In genomic region chr9:97933573-97933972, GRCh38 we compare ENCODE assay signal across 21 cellular contexts. TPM values are rescaled to one million over a fixed set of nuclear protein-coding genes. Genes with fewer than 3 reads are reported as not detected.
DNase-seq lines count a peak whose midpoint lies in the region; ATAC-seq, FAIRE-seq and TF ChIP-seq lines count a peak whose summit lies in the region.
"Had no signal": no experiment of that assay in that cellular context is flagged by ENCODE, and none has a peak within 500 bp of the region (broad histone marks: within the 10 kb centered on the region; RNA-seq: fewer than 3 reads in every experiment).

No MANE protein-coding gene starts in this region.

- H3K9me1 ChIP-seq in K562 (ENCODE audit: control insufficient read depth, insufficient read depth, low read length): no peaks in the 10 kb centered on the region

- H3K4me3 ChIP-seq in MM.1S (ENCODE audit: low read length) (no peak overlapping the region), K562 (peak overlapping the region; percentile 13), osteoblast (ENCODE audit: insufficient read depth, low read length) (no peak overlapping the region)
- H3K4me3 ChIP-seq: HAP-1 had no signal

- H3K27ac ChIP-seq in MM.1S (ENCODE audit: low read length): peak overlapping the region; percentile 12; the same call in 1 of the 2 replicates
- peak overlapping the region; percentile 45 for H3K27ac ChIP-seq in K562 (ENCODE audit: extremely low read depth, low read depth, low read length)
- H3K27ac ChIP-seq in osteoblast (ENCODE audit: low read depth, low read length): no peak overlapping the region
- H3K27ac ChIP-seq: HL-60 had no signal

- FAIRE-seq in H54 (lab: Jason Lieb, UNC): peak; percentile 48
- FAIRE-seq in K562 (lab: Jason Lieb, UNC): no peak
- FAIRE-seq: A204.1, GM12892, GM18507, H1 had no signal

- intact Hi-C loops in K562 (cut with micrococcal nuclease): no loop called here

- POLR2A ChIA-PET in K562 (lab: Yijun Ruan, JAX): interaction anchor here (0.6 to 1.9 kb wide), 3 partner anchors 9 to 49 kb away, joined by 3 to 10 read pairs (median 5); partner anchors contain the start of gene ANP32B

- H3F3A ChIP-seq in MM.1S (ENCODE audit: insufficient read depth, low read length): peaks cover 30% of the 10 kb centered on the region

- no peak overlapping the region for H2AFZ ChIP-seq in MM.1S (ENCODE audit: low read length)
- H2AFZ ChIP-seq in K562 (ENCODE audit: low read depth, low read length): no peak overlapping the region
- no peak overlapping the region for H2AFZ ChIP-seq in osteoblast (ENCODE audit: low read length)

- H3K4me2 ChIP-seq in MM.1S (ENCODE audit: low read depth, low read length) (peak overlapping the region; percentile 18; the same call in 1 of the 2 replicates), K562 (ENCODE audit: insufficient read depth, low read length) (peak overlapping the region; percentile 76), osteoblast (ENCODE audit: insufficient read depth, low read length) (no peak overlapping the region)

- TF ChIP-seq RAD21 in K562 (CRISPR knock-in tag; conservative IDR thresholded peaks at IDR 0.05 in 1 of 2, IDR thresholded peaks at IDR 0.05 in 1 of 2): no peak

- H3K9ac ChIP-seq in MM.1S (ENCODE audit: low read length) (no peak overlapping the region), K562 (ENCODE audit: insufficient read depth in 1 of 2, low read depth in 2 of 2, low read length in 2 of 2) (peak overlapping the region; percentile 54 to 74; a peak in 3 of 4 replicates)

- no peaks in the 10 kb centered on the region for H4K20me1 ChIP-seq in MM.1S (ENCODE audit: insufficient read depth, low read length)
- H4K20me1 ChIP-seq in K562 (replicated peaks; ENCODE audit: control insufficient read depth, insufficient read depth, low read length): no peaks in the 10 kb centered on the region
- H4K20me1 ChIP-seq in osteoblast (ENCODE audit: insufficient read depth, low read length): no peaks in the 10 kb centered on the region

- peak; percentile 7 for ATAC-seq in K562
- ATAC-seq in GM21825 (IDR thresholded peaks at IDR 0.05; ENCODE audit: unreplicated experiment): no peak

- peaks cover 59% of the 10 kb centered on the region for H3K4me1 ChIP-seq in MM.1S (ENCODE audit: low read length)
- peaks cover 6 to 29% of the 10 kb centered on the region in 2 experiments; a peak in 4 of 5 replicates for H3K4me1 ChIP-seq in K562 (replicated peaks in 1 of 2; ENCODE audit: control insufficient read depth in 2 of 2, insufficient read depth in 2 of 2, low read length in 2 of 2)
- no peaks in the 10 kb centered on the region for H3K4me1 ChIP-seq in osteoblast (ENCODE audit: insufficient read depth, low read length)
- H3K4me1 ChIP-seq: BE2C, HAP-1 had no signal

- no peaks in the 10 kb centered on the region for H3K27me3 ChIP-seq in MM.1S (replicated peaks; ENCODE audit: insufficient read depth, low read length)
- H3K27me3 ChIP-seq in K562 (ENCODE audit: control insufficient read depth in 2 of 2, insufficient read depth in 2 of 2, low read length in 2 of 2): no peaks in the 10 kb centered on the region
- H3K27me3 ChIP-seq in osteoblast (ENCODE audit: insufficient read depth, low read length): peaks cover 65% of the 10 kb centered on the region

- 38% methylated on average over 2 of the region's 2 CpGs for WGBS in K562 (ENCODE audit: insufficient coverage, low coverage, missing lambda C conversion rate)

- H3K36me3 ChIP-seq in MM.1S (replicated peaks; ENCODE audit: insufficient read depth, low read length) (no peaks in the 10 kb centered on the region), K562 (ENCODE audit: control insufficient read depth, insufficient read depth, low read length) (peaks cover 77% of the 10 kb centered on the region), osteoblast (ENCODE audit: insufficient read depth, low read length) (no peaks in the 10 kb centered on the region)
- H3K36me3 ChIP-seq: BE2C, HAP-1 had no signal

- no peak for TF ChIP-seq CTCF in MM.1S (IDR thresholded peaks at IDR 0.05; ENCODE audit: low read length)
- TF ChIP-seq CTCF in K562 (IDR thresholded peaks at IDR 0.05 in 2 of 3, conservative IDR thresholded peaks at IDR 0.05 in 1 of 3; ENCODE audit: insufficient read depth in 2 of 3, low read depth in 1 of 3, low read length in 3 of 3): no peak
- no peak for TF ChIP-seq CTCF in osteoblast (IDR thresholded peaks at IDR 0.05; ENCODE audit: extremely low read depth, low read depth, low read length)

- no TSS peak for BruUV-seq in K562 (replicated peaks; lab: Mats Ljungman, UMichigan)

- in situ Hi-C loops in K562 (cut with MboI): no loop called here

- H3K9me2 ChIP-seq in MM.1S (replicated peaks; ENCODE audit: insufficient read depth, low read length): no peaks in the 10 kb centered on the region

- TF ChIP-seq POLR2A in H54 (IDR thresholded peaks at IDR 0.05; ENCODE audit: low read depth, low read length): no peak
- TF ChIP-seq POLR2A in K562 (conservative IDR thresholded peaks at IDR 0.05): no peak

- DNase-seq in H54 (ENCODE audit: insufficient read length, low spot score): no peak
- DNase-seq in MM.1S: peak; percentile 44
- no peak for DNase-seq in K562 (ENCODE audit: extremely low read depth in 1 of 4, low spot score in 3 of 4)
- DNase-seq in osteoblast (ENCODE audit: insufficient read length, low spot score, missing footprints): peak; percentile 34
- DNase-seq in activated effector memory CD4-positive, alpha-beta T cell treated with Interleukin-2 at 50 U/mL for 16 hours: no peak
- DNase-seq in NCI-H2107 (lab: John Stamatoyannopoulos, UW): no peak
- DNase-seq: ACHN; BE2C; C1 segment of cervical spinal cord; CD4-positive, CD25-positive, alpha-beta regulatory T cell; DMS153; DMS79; GDM1 had no signal

- H3K9me3 ChIP-seq in MM.1S (replicated peaks; ENCODE audit: insufficient read depth, low read length): no peaks in the 10 kb centered on the region
- 0 out of 2 replicates have a peak, but pooled peaks cover 2% of the 10 kb centered on the region for H3K9me3 ChIP-seq in K562 (replicated peaks; ENCODE audit: control insufficient read depth, insufficient read depth, low read depth, low read length)
- H3K9me3 ChIP-seq in osteoblast (ENCODE audit: low read depth, low read length): no peaks in the 10 kb centered on the region
- H3K9me3 ChIP-seq: BE2C, HAP-1 had no signal

- H3K79me2 ChIP-seq in MM.1S (ENCODE audit: low read length) (peaks cover 38% of the 10 kb centered on the region), K562 (ENCODE audit: control insufficient read depth, insufficient read depth, low read length) (peaks cover 99% of the 10 kb centered on the region), osteoblast (ENCODE audit: insufficient read depth, low read length) (no peaks in the 10 kb centered on the region)

- TF ChIP-seq EP300 in K562 (IDR thresholded peaks at IDR 0.05; ENCODE audit: low read length): no peak

- CTCF ChIA-PET in K562 (lab: Yijun Ruan, JAX; ENCODE audit: low intra/inter-chr PET ratio): no interaction called here

RNA-seq across cellular contexts. Expression of gene HEMGN, which starts 4.4 kb away (rescaled TPM):
- 11.3 and 87.8 TPM in 2 replicates for total RNA-seq in K562 (2011; cell fraction: chromatin; rRNA removed; ENCODE audit: low replicate concordance)
- total RNA-seq in K562 (2011; cell fraction: nucleolus; rRNA removed): 10.7 and 21.2 TPM in 2 replicates
- 28.6 and 33.8 TPM in 2 replicates for total RNA-seq in K562 (2011; cell fraction: nucleoplasm; rRNA removed)
- 107 and 116 TPM in 2 replicates for total RNA-seq in K562 (2014; rRNA removed)
- 182 and 209 TPM in 2 replicates for total RNA-seq in K562 (2014; rRNA removed; fragmentation: Illumina TruSeq; extraction: Trizol)
- 54.3 and 56.3 TPM in 2 replicates for total RNA-seq in K562 (2015; rRNA removed; fragmentation: Illumina TruSeq; extraction: Trizol)
- total RNA-seq in K562 (2021): 101 and 104 TPM in 2 replicates
- 104 and 197 TPM in 2 replicates for polyA plus RNA-seq in K562 (2011; rRNA removed)
- 25.0 and 35.1 TPM in 2 replicates for polyA plus RNA-seq in K562 (2011; cell fraction: cytosol; rRNA removed)
- polyA plus RNA-seq in K562 (2011; cell fraction: nucleus; rRNA removed): 20.7 and 23.5 TPM in 2 replicates
- 22.3 and 42.9 TPM in 2 replicates for polyA plus RNA-seq in K562 (2012)
- polyA plus RNA-seq in K562 (2014; fragmentation: Illumina TruSeq; extraction: Trizol): 183 and 258 TPM in 2 replicates
- polyA plus RNA-seq in K562 (2014; fragmentation: Nextera tagmentation; extraction: Ambion mirVana): 100 to 1,000 TPM; 110 to 156 TPM
- 124 and 137 TPM in 2 replicates for polyA plus RNA-seq in K562 (2014; rRNA removed)
- polyA minus RNA-seq in K562 (2011; rRNA and poly(A)+ RNA removed): 106 and 117 TPM in 2 replicates
- 22.3 and 41.9 TPM in 2 replicates for polyA minus RNA-seq in K562 (2011; cell fraction: cytosol; rRNA and poly(A)+ RNA removed)
- 10.1 and 16.6 TPM in 2 replicates for polyA minus RNA-seq in K562 (2011; cell fraction: nucleus; rRNA and poly(A)+ RNA removed)
- total RNA-seq in osteoblast: not detected in 2 replicates
- total RNA-seq: H1, HT1080 had no signal
- polyA plus RNA-seq: H1 had no signal

RNA-seq across cellular contexts. Expression of gene TRMO, which starts 11.3 kb away (rescaled TPM):
- total RNA-seq in K562 (2011; cell fraction: chromatin; rRNA removed; ENCODE audit: low replicate concordance): 9.3 and 20.1 TPM in 2 replicates
- total RNA-seq in K562 (2011; cell fraction: nucleolus; rRNA removed): 6.6 and 6.7 TPM in 2 replicates
- total RNA-seq in K562 (2011; cell fraction: nucleoplasm; rRNA removed): 8.8 and 9.2 TPM in 2 replicates
- total RNA-seq in K562 (2014; rRNA removed): 16.2 and 16.7 TPM in 2 replicates
- 16.2 and 18.4 TPM in 2 replicates for total RNA-seq in K562 (2014; rRNA removed; fragmentation: Illumina TruSeq; extraction: Trizol)
- 22.4 and 22.9 TPM in 2 replicates for total RNA-seq in K562 (2015; rRNA removed; fragmentation: Illumina TruSeq; extraction: Trizol)
- 12.2 and 12.5 TPM in 2 replicates for total RNA-seq in K562 (2021)
- polyA plus RNA-seq in K562 (2011; rRNA removed): 14.2 and 16.3 TPM in 2 replicates
- polyA plus RNA-seq in K562 (2011; cell fraction: cytosol; rRNA removed): 8.2 and 12.4 TPM in 2 replicates
- polyA plus RNA-seq in K562 (2011; cell fraction: nucleus; rRNA removed): 10.3 and 14.4 TPM in 2 replicates
- polyA plus RNA-seq in K562 (2012): 8.9 and 10.4 TPM in 2 replicates
- polyA plus RNA-seq in K562 (2014; fragmentation: Illumina TruSeq; extraction: Trizol): 17.2 and 20.0 TPM in 2 replicates
- 10 to 100 TPM in 1 of 2 experiments, 1 to 10 TPM in 1; 5.6 to 12.8 TPM for polyA plus RNA-seq in K562 (2014; fragmentation: Nextera tagmentation; extraction: Ambion mirVana)
- 17.2 and 18.4 TPM in 2 replicates for polyA plus RNA-seq in K562 (2014; rRNA removed)
- polyA minus RNA-seq in K562 (2011; rRNA and poly(A)+ RNA removed): 23.2 and 23.8 TPM in 2 replicates
- polyA minus RNA-seq in K562 (2011; cell fraction: cytosol; rRNA and poly(A)+ RNA removed): 5.8 and 8.6 TPM in 2 replicates
- 5.1 and 8.1 TPM in 2 replicates for polyA minus RNA-seq in K562 (2011; cell fraction: nucleus; rRNA and poly(A)+ RNA removed)
- 23.9 and 26.5 TPM in 2 replicates for total RNA-seq in osteoblast

RNA-seq across cellular contexts. Expression of gene ANP32B, which starts 49.6 kb away (rescaled TPM):
- 103 and 181 TPM in 2 replicates for total RNA-seq in K562 (2011; cell fraction: chromatin; rRNA removed; ENCODE audit: low replicate concordance)
- total RNA-seq in K562 (2011; cell fraction: nucleolus; rRNA removed): 53.9 and 79.2 TPM in 2 replicates
- total RNA-seq in K562 (2011; cell fraction: nucleoplasm; rRNA removed): 96.2 and 106 TPM in 2 replicates
- total RNA-seq in K562 (2014; rRNA removed): 90.3 and 90.7 TPM in 2 replicates
- total RNA-seq in K562 (2014; rRNA removed; fragmentation: Illumina TruSeq; extraction: Trizol): 80.3 and 96.1 TPM in 2 replicates
- total RNA-seq in K562 (2015; rRNA removed; fragmentation: Illumina TruSeq; extraction: Trizol): 68.9 and 78.4 TPM in 2 replicates
- 384 and 454 TPM in 2 replicates for total RNA-seq in K562 (2021)
- 135 and 147 TPM in 2 replicates for polyA plus RNA-seq in K562 (2011; rRNA removed)
- polyA plus RNA-seq in K562 (2011; cell fraction: cytosol; rRNA removed): 19.4 and 46.5 TPM in 2 replicates
- polyA plus RNA-seq in K562 (2011; cell fraction: nucleus; rRNA removed): 41.5 and 53.7 TPM in 2 replicates
- 595 and 725 TPM in 2 replicates for polyA plus RNA-seq in K562 (2012)
- polyA plus RNA-seq in K562 (2014; fragmentation: Illumina TruSeq; extraction: Trizol): 711 and 815 TPM in 2 replicates
- polyA plus RNA-seq in K562 (2014; fragmentation: Nextera tagmentation; extraction: Ambion mirVana): 100 to 1,000 TPM in 1 of 2 experiments, 10 to 100 TPM in 1; 87.2 to 141 TPM
- 331 and 380 TPM in 2 replicates for polyA plus RNA-seq in K562 (2014; rRNA removed)
- 117 and 146 TPM in 2 replicates for polyA minus RNA-seq in K562 (2011; rRNA and poly(A)+ RNA removed)
- polyA minus RNA-seq in K562 (2011; cell fraction: cytosol; rRNA and poly(A)+ RNA removed): 105 and 106 TPM in 2 replicates
- 31.2 and 52.8 TPM in 2 replicates for polyA minus RNA-seq in K562 (2011; cell fraction: nucleus; rRNA and poly(A)+ RNA removed)
- 12.7 and 13.8 TPM in 2 replicates for total RNA-seq in osteoblast

Comparison
In these comparisons a context has a peak if more than half of its experiments do, and no peak if none do; other contexts are left out.
1. DNase-seq: peak in MM.1S (single experiment) and osteoblast (single experiment); none in H54 (single experiment), K562 (0 of 4), activated effector memory CD4-positive, alpha-beta T cell treated with Interleukin-2 at 50 U/mL for 16 hours (single experiment) and NCI-H2107 (single experiment).
2. RNA of gene HEMGN, which starts 4.4 kb away (total RNA-seq): 10.7 to 209 TPM in K562; not detected in osteoblast; every median in the first group is over 10 times any median in the second.